8 cellular contexts compared by ENCODE assay signal in the genomic region with DNA sequence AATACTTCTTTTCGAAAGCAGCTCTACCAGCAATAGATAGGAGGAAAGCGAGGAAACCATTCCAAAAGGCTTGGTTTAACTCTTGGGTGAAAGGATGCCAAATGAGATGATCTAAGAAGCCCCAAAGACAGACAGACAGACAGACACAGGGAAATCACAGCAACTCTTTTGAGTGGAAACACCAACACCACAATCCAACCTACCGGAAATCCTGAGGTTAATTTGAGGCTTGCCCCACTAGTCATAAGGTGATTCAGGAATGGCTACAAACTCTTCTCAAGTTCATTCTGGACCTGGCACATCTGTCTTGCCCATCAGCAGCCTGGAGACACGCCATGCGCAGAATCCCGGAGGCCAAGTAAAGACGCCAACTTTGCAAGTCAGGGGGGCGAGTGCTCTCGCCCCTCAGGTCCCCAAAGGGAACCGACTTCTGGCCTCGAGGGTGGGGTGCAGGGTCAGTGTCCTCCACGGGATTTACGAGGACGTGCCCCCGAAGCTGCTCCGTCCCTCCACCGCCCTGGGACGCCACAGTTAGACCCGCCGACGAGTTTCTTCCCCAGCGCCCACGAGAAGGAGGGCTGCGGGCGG. TPM values are rescaled to one million over a fixed set of nuclear protein-coding genes. Genes with fewer than 3 reads are reported as not detected.
DNase-seq lines count a peak whose midpoint lies in the region; ATAC-seq and TF ChIP-seq lines count a peak whose summit lies in the region.

No MANE protein-coding gene starts in this region.

- peaks cover 4% of the 10 kb centered on the region for H3K27me3 Mint-ChIP-seq in osteocyte (ENCODE audit: unreplicated experiment)

- no peak for ATAC-seq in GM21786 (IDR thresholded peaks at IDR 0.05; ENCODE audit: unreplicated experiment)

- no peaks in the 10 kb centered on the region for H3K36me3 Mint-ChIP-seq in osteocyte (ENCODE audit: unreplicated experiment)

- DNase-seq in CD1c-positive myeloid dendritic cell (ENCODE audit: extremely low spot score) (peak; percentile 32), GM20000 (ENCODE audit: low spot score) (peak; percentile 45), NAMALWA (ENCODE audit: low spot score) (peak; percentile 53), globus pallidus (ENCODE audit: low spot score) (peak; percentile 47), osteocyte (ENCODE audit: extremely low spot score, unreplicated experiment) (no peak), NCI-H1048 (lab: John Stamatoyannopoulos, UW) (no peak)
- DNase-seq in activated effector memory CD4-positive, alpha-beta T cell treated with anti-CD3 and anti-CD28 coated beads, Interleukin-2, amount 50 U/mL, for 16 hours, result peak; percentile 69

- no peak for TF ChIP-seq CTCF in GM20000 (IDR thresholded peaks at IDR 0.05; ENCODE audit: extremely low read depth, missing control alignments)
- TF ChIP-seq CTCF in osteocyte (IDR thresholded peaks at IDR 0.05), result no peak

- H3K27ac Mint-ChIP-seq in osteocyte (ENCODE audit: unreplicated experiment), result peak overlapping the region; percentile 91

- peaks cover 20% of the 10 kb centered on the region for H3K4me1 Mint-ChIP-seq in osteocyte (ENCODE audit: unreplicated experiment)

- H3K4me3 Mint-ChIP-seq in osteocyte (ENCODE audit: unreplicated experiment), result peak overlapping the region; percentile 86

- no peaks in the 10 kb centered on the region for H3K9me3 Mint-ChIP-seq in osteocyte (ENCODE audit: unreplicated experiment)

RNA-seq across cellular contexts. Expression of a gene that starts 0.8 kb away (rescaled TPM):
- 52.6 and 59.6 TPM in 2 replicates for total RNA-seq in osteocyte

RNA-seq across cellular contexts. Expression of a gene that starts 47.7 kb away (rescaled TPM):
- total RNA-seq in osteocyte, result 870 and 883 TPM in 2 replicates

Comparison
In these comparisons a context has a peak if more than half of its experiments do, and no peak if none do; other contexts are left out.
1. DNase-seq: peak in CD1c-positive myeloid dendritic cell (single experiment), GM20000 (single experiment), NAMALWA (single experiment), activated effector memory CD4-positive, alpha-beta T cell treated with anti-CD3 and anti-CD28 coated beads, Interleukin-2, amount 50 U/mL, for 16 hours (single experiment) and globus pallidus (single experiment); none in osteocyte (single experiment) and NCI-H1048 (single experiment).